ENCODE assay signal across 1 cellular context in genomic region chr16:31453255-31454204, GRCh38.
A peak's percentile ranks its signal among the peaks of the same experiment; 100 is the strongest.
TF ChIP-seq lines count a peak whose summit lies in the region.

No MANE protein-coding gene starts in this region.

TF ChIP-seq in K562, 482 proteins besides CTCF, POLR2A, EP300 and RAD21 (continued from another document and continues in another):
- TF ChIP-seq, protein P1, sequence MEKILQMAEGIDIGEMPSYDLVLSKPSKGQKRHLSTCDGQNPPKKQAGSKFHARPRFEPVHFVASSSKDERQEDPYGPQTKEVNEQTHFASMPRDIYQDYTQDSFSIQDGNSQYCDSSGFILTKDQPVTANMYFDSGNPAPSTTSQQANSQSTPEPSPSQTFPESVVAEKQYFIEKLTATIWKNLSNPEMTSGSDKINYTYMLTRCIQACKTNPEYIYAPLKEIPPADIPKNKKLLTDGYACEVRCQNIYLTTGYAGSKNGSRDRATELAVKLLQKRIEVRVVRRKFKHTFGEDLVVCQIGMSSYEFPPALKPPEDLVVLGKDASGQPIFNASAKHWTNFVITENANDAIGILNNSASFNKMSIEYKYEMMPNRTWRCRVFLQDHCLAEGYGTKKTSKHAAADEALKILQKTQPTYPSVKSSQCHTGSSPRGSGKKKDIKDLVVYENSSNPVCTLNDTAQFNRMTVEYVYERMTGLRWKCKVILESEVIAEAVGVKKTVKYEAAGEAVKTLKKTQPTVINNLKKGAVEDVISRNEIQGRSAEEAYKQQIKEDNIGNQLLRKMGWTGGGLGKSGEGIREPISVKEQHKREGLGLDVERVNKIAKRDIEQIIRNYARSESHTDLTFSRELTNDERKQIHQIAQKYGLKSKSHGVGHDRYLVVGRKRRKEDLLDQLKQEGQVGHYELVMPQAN (IDR thresholded peaks at IDR 0.05; ENCODE audit: borderline replicate concordance) = peak; percentile 34; the same call in 1 of the 2 replicates
- TF ChIP-seq ZBTB2 (IDR thresholded peaks at IDR 0.05) (peak; percentile 79; the same call in 1 of the 2 replicates), HDGF (IDR thresholded peaks at IDR 0.05) (peak; percentile 94; the same call in 1 of the 2 replicates), MEIS2 (IDR thresholded peaks at IDR 0.05; ENCODE audit: partially characterized antibody) (peak; percentile 40), L3MBTL2 (IDR thresholded peaks at IDR 0.05) (0 out of 2 replicates have a peak, but pooled peaks have one; percentile 24), SIN3A (IDR thresholded peaks at IDR 0.05; ENCODE audit: borderline replicate concordance in 2 of 2, control insufficient read depth in 1 of 2, low read depth in 2 of 2, low read length in 2 of 2) (no peak), TOE1 (IDR thresholded peaks at IDR 0.05; ENCODE audit: borderline replicate concordance) (peak; percentile 9; the same call in 1 of the 2 replicates), TOE1 (CRISPR knock-in tag; IDR thresholded peaks at IDR 0.05; ENCODE audit: borderline replicate concordance, low read depth) (no peak), CREM (IDR thresholded peaks at IDR 0.05; ENCODE audit: low read depth) (0 out of 2 replicates have a peak, but pooled peaks have one; percentile 33), HDAC3 (IDR thresholded peaks at IDR 0.05; ENCODE audit: borderline replicate concordance, partially characterized antibody) (no peak), ATF2 (CRISPR knock-in tag; IDR thresholded peaks at IDR 0.05) (peak; percentile 59; the same call in 1 of the 2 replicates), SMARCA4 (IDR thresholded peaks at IDR 0.05) (peak; percentile 83), ZBTB33 (CRISPR knock-in tag; IDR thresholded peaks at IDR 0.05) (no peak), ATF7 (IDR thresholded peaks at IDR 0.05) (peak; percentile 97), NFE2 (IDR thresholded peaks at IDR 0.05; ENCODE audit: low read depth) (peak; percentile 96), NFIC (IDR thresholded peaks at IDR 0.05) (peak; percentile 40), RCOR1 (IDR thresholded peaks at IDR 0.05; ENCODE audit: borderline replicate concordance in 1 of 2, low read depth in 2 of 2, low read length in 2 of 2) (0 out of 4 replicates have a peak, but pooled peaks of 1 of the 2 experiments have one; percentile 28), KDM1A (IDR thresholded peaks at IDR 0.05) (peak; percentile 23 to 53; a peak in 2 of 4 replicates), UBTF (IDR thresholded peaks at IDR 0.05; ENCODE audit: borderline replicate concordance in 1 of 2, low read depth in 2 of 2, low read length in 2 of 2) (no peak), NR2C2 (CRISPR knock-in tag; IDR thresholded peaks at IDR 0.05) (peak; percentile 64; the same call in 1 of the 2 replicates), NR2C2 (tag; IDR thresholded peaks at IDR 0.05) (peak; percentile 85), ZNF347 (CRISPR knock-in tag; IDR thresholded peaks at IDR 0.05; ENCODE audit: low read depth) (no peak), ZNF592 (IDR thresholded peaks at IDR 0.05) (peak; percentile 77), CSDE1 (IDR thresholded peaks at IDR 0.05) (no peak), TBP (optimal IDR thresholded peaks at IDR 0.05; ENCODE audit: low read depth, low read length) (peak; percentile 4), ATF1 (CRISPR knock-in tag; IDR thresholded peaks at IDR 0.05) (no peak), ATF1 (tag; IDR thresholded peaks at IDR 0.05) (peak; percentile 69), ZNF384 (IDR thresholded peaks at IDR 0.05; ENCODE audit: low read depth, low read length) (peak; percentile 83), DPF2 (IDR thresholded peaks at IDR 0.05) (peak; percentile 88), ZNF57 (CRISPR knock-in tag; IDR thresholded peaks at IDR 0.05) (no peak), KLF13 (tag; IDR thresholded peaks at IDR 0.05; ENCODE audit: borderline replicate concordance, low read depth) (0 out of 2 replicates have a peak, but pooled peaks have one; percentile 47), PKNOX1 (IDR thresholded peaks at IDR 0.05) (peak; percentile 74), SPI1 (IDR thresholded peaks at IDR 0.05; ENCODE audit: borderline replicate concordance, low read depth, low read length) (no peak), NFE2L1 (tag; IDR thresholded peaks at IDR 0.05; ENCODE audit: borderline replicate concordance, low read depth) (peak; percentile 19; the same call in 1 of the 2 replicates), JUND (IDR thresholded peaks at IDR 0.05; ENCODE audit: borderline replicate concordance, low read depth, low read length) (peak; percentile 87), JUND (tag; IDR thresholded peaks at IDR 0.05; ENCODE audit: borderline replicate concordance, low read depth, low read length) (peak; percentile 93; the same call in 2 of the 3 replicates), C11orf30 (IDR thresholded peaks at IDR 0.05; ENCODE audit: low read depth) (peak; percentile 99), ZNF699 (CRISPR knock-in tag; IDR thresholded peaks at IDR 0.05; ENCODE audit: insufficient replicate concordance) (no peak), MTA1 (IDR thresholded peaks at IDR 0.05; ENCODE audit: borderline replicate concordance) (peak; percentile 75; the same call in 1 of the 2 replicates)
- TF ChIP-seq, protein P2, sequence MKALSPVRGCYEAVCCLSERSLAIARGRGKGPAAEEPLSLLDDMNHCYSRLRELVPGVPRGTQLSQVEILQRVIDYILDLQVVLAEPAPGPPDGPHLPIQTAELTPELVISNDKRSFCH (CRISPR knock-in tag; IDR thresholded peaks at IDR 0.05) = no peak
- TF ChIP-seq, protein P2 (tag; IDR thresholded peaks at IDR 0.05) = peak; percentile 61; the same call in 1 of the 2 replicates
- TF ChIP-seq, protein P3, sequence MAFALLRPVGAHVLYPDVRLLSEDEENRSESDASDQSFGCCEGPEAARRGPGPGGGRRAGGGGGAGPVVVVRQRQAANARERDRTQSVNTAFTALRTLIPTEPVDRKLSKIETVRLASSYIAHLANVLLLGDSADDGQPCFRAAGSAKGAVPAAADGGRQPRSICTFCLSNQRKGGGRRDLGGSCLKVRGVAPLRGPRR (CRISPR knock-in tag; IDR thresholded peaks at IDR 0.05) = no peak
- TF ChIP-seq, protein P4, sequence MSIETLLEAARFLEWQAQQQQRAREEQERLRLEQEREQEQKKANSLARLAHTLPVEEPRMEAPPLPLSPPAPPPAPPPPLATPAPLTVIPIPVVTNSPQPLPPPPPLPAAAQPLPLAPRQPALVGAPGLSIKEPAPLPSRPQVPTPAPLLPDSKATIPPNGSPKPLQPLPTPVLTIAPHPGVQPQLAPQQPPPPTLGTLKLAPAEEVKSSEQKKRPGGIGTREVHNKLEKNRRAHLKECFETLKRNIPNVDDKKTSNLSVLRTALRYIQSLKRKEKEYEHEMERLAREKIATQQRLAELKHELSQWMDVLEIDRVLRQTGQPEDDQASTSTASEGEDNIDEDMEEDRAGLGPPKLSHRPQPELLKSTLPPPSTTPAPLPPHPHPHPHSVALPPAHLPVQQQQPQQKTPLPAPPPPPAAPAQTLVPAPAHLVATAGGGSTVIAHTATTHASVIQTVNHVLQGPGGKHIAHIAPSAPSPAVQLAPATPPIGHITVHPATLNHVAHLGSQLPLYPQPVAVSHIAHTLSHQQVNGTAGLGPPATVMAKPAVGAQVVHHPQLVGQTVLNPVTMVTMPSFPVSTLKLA (conservative IDR thresholded peaks at IDR 0.05) = 0 out of 4 replicates have a peak, but pooled peaks have one; percentile 18 to 38
- TF ChIP-seq, protein P5, sequence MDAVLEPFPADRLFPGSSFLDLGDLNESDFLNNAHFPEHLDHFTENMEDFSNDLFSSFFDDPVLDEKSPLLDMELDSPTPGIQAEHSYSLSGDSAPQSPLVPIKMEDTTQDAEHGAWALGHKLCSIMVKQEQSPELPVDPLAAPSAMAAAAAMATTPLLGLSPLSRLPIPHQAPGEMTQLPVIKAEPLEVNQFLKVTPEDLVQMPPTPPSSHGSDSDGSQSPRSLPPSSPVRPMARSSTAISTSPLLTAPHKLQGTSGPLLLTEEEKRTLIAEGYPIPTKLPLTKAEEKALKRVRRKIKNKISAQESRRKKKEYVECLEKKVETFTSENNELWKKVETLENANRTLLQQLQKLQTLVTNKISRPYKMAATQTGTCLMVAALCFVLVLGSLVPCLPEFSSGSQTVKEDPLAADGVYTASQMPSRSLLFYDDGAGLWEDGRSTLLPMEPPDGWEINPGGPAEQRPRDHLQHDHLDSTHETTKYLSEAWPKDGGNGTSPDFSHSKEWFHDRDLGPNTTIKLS (IDR thresholded peaks at IDR 0.05; ENCODE audit: borderline replicate concordance, low read depth) = no peak
